ENCODE assay signal across 16 cellular contexts in genomic region chr7:93194368-93194767, GRCh38. TPM values are rescaled to one million over a fixed set of nuclear protein-coding genes. Genes with fewer than 3 reads are reported as not detected.
DNase-seq lines count a peak whose midpoint lies in the region; ATAC-seq and TF ChIP-seq lines count a peak whose summit lies in the region.
"Had no signal": no experiment of that assay in that cellular context is flagged by ENCODE, and none has a peak within 500 bp of the region (broad histone marks: within the 10 kb centered on the region; RNA-seq: fewer than 3 reads in every experiment).

No MANE protein-coding gene starts in this region.

- H3F3A ChIP-seq in SK-N-SH (replicated peaks; ENCODE audit: insufficient read depth), result no peaks in the 10 kb centered on the region

- TF ChIP-seq RAD21 in SK-N-SH (IDR thresholded peaks at IDR 0.05; ENCODE audit: low read length), result no peak

- H3K9me3 ChIP-seq in SK-N-SH (no peaks in the 10 kb centered on the region), left lung (no peaks in the 10 kb centered on the region)
- H3K9me3 ChIP-seq: colonic mucosa had no signal

- no peaks in the 10 kb centered on the region for H3K9me2 ChIP-seq in SK-N-SH

- POLR2A ChIA-PET in SK-N-SH (lab: Yijun Ruan, JAX), result no interaction called here

- H3K9ac ChIP-seq in SK-N-SH, result no peak overlapping the region

- no peaks in the 10 kb centered on the region for H3K79me2 ChIP-seq in SK-N-SH (ENCODE audit: insufficient read depth)

- H3K36me3 ChIP-seq in SK-N-SH (replicated peaks in 1 of 2; ENCODE audit: control insufficient read depth in 1 of 2, insufficient read depth in 2 of 2, low read length in 1 of 2) (no peaks in the 10 kb centered on the region), left lung (no peaks in the 10 kb centered on the region)
- H3K36me3 ChIP-seq: colonic mucosa had no signal

- DNase-seq in A172 (ENCODE audit: low spot score), result peak; percentile 40
- peak; percentile 76 for DNase-seq in H4 (ENCODE audit: low spot score)
- no peak for DNase-seq in SK-N-SH
- peak; percentile 71 for DNase-seq in fibroblast of peridontal ligament (ENCODE audit: extremely low read depth)
- DNase-seq in UCSD-AML1 (lab: John Stamatoyannopoulos, UW; ENCODE audit: unreplicated experiment), result no peak
- DNase-seq in NCI-H69 (lab: John Stamatoyannopoulos, UW), result no peak
- DNase-seq in Right ventricle myocardium inferior (ENCODE audit: missing footprints), result no peak
- no peak for DNase-seq in left lung
- DNase-seq: activated CD4-positive, CD25-positive, alpha-beta regulatory T cell treated with anti-CD3 and anti-CD28 coated beads, Interleukin-2, amount 50 U/mL, for 72 hours; activated naive CD8-positive, alpha-beta T cell treated with anti-CD3 and anti-CD28 coated beads for 36 hours; colonic mucosa; NCI-H2171 treated with DMSO at 0.1 percent for 48 hours had no signal

- no peak overlapping the region for H3K4me2 ChIP-seq in SK-N-SH

- ATAC-seq in Right ventricle myocardium inferior, result no peak
- no peak for ATAC-seq in left lung

- H3K27me3 ChIP-seq in SK-N-SH (ENCODE audit: insufficient read depth), result peaks cover 26% of the 10 kb centered on the region; the same call in 1 of the 2 replicates
- H3K27me3 ChIP-seq in left lung, result no peaks in the 10 kb centered on the region

- H4K20me1 ChIP-seq in SK-N-SH (ENCODE audit: insufficient read depth), result no peaks in the 10 kb centered on the region

- intact Hi-C loops in Right ventricle myocardium inferior (cut with DNase I) (no loop called here), left lung (cut with DNase I) (no loop called here)

- CTCF ChIA-PET in SK-N-SH (lab: Yijun Ruan, JAX), result interaction anchor here (1.0 to 1.4 kb wide), 4 partner anchors 16 to 33 kb away, joined by 3 to 4 read pairs (median 3); no protein-coding TSS in a partner anchor

- peak overlapping the region; percentile 5; the same call in 1 of the 2 replicates for H2AFZ ChIP-seq in SK-N-SH (ENCODE audit: low read depth)

- no peaks in the 10 kb centered on the region; a peak in 1 of 4 replicates for H3K4me1 ChIP-seq in SK-N-SH (ENCODE audit: control insufficient read depth in 1 of 2, insufficient read depth in 2 of 2, low read depth in 1 of 2, low read length in 1 of 2)
- no peaks in the 10 kb centered on the region for H3K4me1 ChIP-seq in left lung
- H3K4me1 ChIP-seq: colonic mucosa had no signal

- TF ChIP-seq CTCF in SK-N-SH (IDR thresholded peaks at IDR 0.05) (no peak), left lung (IDR thresholded peaks at IDR 0.05) (no peak)

- WGBS in SK-N-SH (ENCODE audit: low lambda C conversion rate), result under 1% methylated on average over 3 of the region's 3 CpGs

- H3K4me3 ChIP-seq in SK-N-SH (ENCODE audit: low read depth in 2 of 2, low read length in 1 of 2) (no peak overlapping the region), left lung (no peak overlapping the region)
- H3K4me3 ChIP-seq: colonic mucosa, skin epidermis had no signal

- H3K27ac ChIP-seq in SK-N-SH (ENCODE audit: low read depth in 2 of 2, low read length in 1 of 2), result no peak overlapping the region
- no peak overlapping the region for H3K27ac ChIP-seq in left lung
- H3K27ac ChIP-seq: colonic mucosa, skin epidermis had no signal

- TF ChIP-seq EP300 in SK-N-SH (IDR thresholded peaks at IDR 0.05; ENCODE audit: borderline replicate concordance in 1 of 2, low read depth in 1 of 2, low read length in 1 of 2), result no peak

TF ChIP-seq in SK-N-SH, 30 proteins besides CTCF, POLR2A, EP300 and RAD21:
- TF ChIP-seq YY1 (IDR thresholded peaks at IDR 0.05; ENCODE audit: low read depth), result no peak
- TF ChIP-seq MEF2A (IDR thresholded peaks at IDR 0.05; ENCODE audit: borderline replicate concordance, low read depth), result no peak
- no peak for TF ChIP-seq RCOR1 (IDR thresholded peaks at IDR 0.05; ENCODE audit: low read length)
- TF ChIP-seq TAF1 (IDR thresholded peaks at IDR 0.05; ENCODE audit: borderline replicate concordance, low read depth, low read length), result no peak
- TF ChIP-seq SIN3A (IDR thresholded peaks at IDR 0.05; ENCODE audit: borderline replicate concordance, low read depth, low read length), result no peak
- TF ChIP-seq IRF3 (IDR thresholded peaks at IDR 0.05; ENCODE audit: low read depth, low read length), result no peak
- no peak for TF ChIP-seq MAX (IDR thresholded peaks at IDR 0.05; ENCODE audit: low read depth)
- TF ChIP-seq FOXJ3 (CRISPR knock-in tag; IDR thresholded peaks at IDR 0.05), result no peak
- TF ChIP-seq RFX5 (IDR thresholded peaks at IDR 0.05; ENCODE audit: low read length), result no peak
- TF ChIP-seq SMC3 (IDR thresholded peaks at IDR 0.05; ENCODE audit: low read depth, low read length), result no peak
- no peak for TF ChIP-seq GABPA (IDR thresholded peaks at IDR 0.05; ENCODE audit: low read depth)
- no peak for TF ChIP-seq FOXM1 (IDR thresholded peaks at IDR 0.05; ENCODE audit: low read depth)
- TF ChIP-seq FOSL2 (IDR thresholded peaks at IDR 0.05; ENCODE audit: borderline replicate concordance, low read depth), result no peak
- no peak for TF ChIP-seq RXRA (IDR thresholded peaks at IDR 0.05; ENCODE audit: borderline replicate concordance, low read depth)
- TF ChIP-seq ELF1 (IDR thresholded peaks at IDR 0.05), result no peak
- TF ChIP-seq MXI1 (IDR thresholded peaks at IDR 0.05; ENCODE audit: low read depth, low read length), result no peak

RNA-seq across cellular contexts. Expression of gene HEPACAM2, which starts 31.9 kb away (rescaled TPM):
- not detected in 2 replicates for total RNA-seq in A172 (2014; rRNA removed; shearing (Covaris generic))
- total RNA-seq in H4 (2014; rRNA removed; shearing (Covaris generic)), result not detected in 2 replicates
- not detected in 2 replicates for polyA plus RNA-seq in SK-N-SH (2012; rRNA removed)
- polyA plus RNA-seq in SK-N-SH (2012; cell fraction: cytosol; rRNA removed), result 0.03 TPM in 2 replicates
- 0.04 TPM in 1 of 2 replicates, not detected in the other for polyA plus RNA-seq in SK-N-SH (2012; cell fraction: nucleus; rRNA removed)
- total RNA-seq in Right ventricle myocardium inferior (not detected), left lung (not detected)
- total RNA-seq: A673; activated naive CD8-positive, alpha-beta T cell treated with anti-CD3 and anti-CD28 coated beads for 36 hours; mesenteric fat pad; T-helper 1 cell treated with Interleukin-12 subunit alpha and Interleukin-12 subunit beta and Interleukin-4 antibody, amounts not matched to agents 30 ng/mL and 1 ng/mL, for 36 hours had no signal

RNA-seq across cellular contexts. Expression of gene VPS50, which starts 37.8 kb away (rescaled TPM):
- 54.3 and 56.0 TPM in 2 replicates for total RNA-seq in A172 (2014; rRNA removed; shearing (Covaris generic))
- 17.9 and 25.6 TPM in 2 replicates for total RNA-seq in H4 (2014; rRNA removed; shearing (Covaris generic))
- 9.1 and 12.4 TPM in 2 replicates for polyA plus RNA-seq in SK-N-SH (2012; rRNA removed)
- 11.0 and 12.1 TPM in 2 replicates for polyA plus RNA-seq in SK-N-SH (2012; cell fraction: cytosol; rRNA removed)
- 15.1 and 32.6 TPM in 2 replicates for polyA plus RNA-seq in SK-N-SH (2012; cell fraction: nucleus; rRNA removed)
- total RNA-seq in Right ventricle myocardium inferior (15.5 TPM), left lung (10 to 100 TPM; 28.6 to 28.8 TPM)

RNA-seq across cellular contexts. Expression of gene SAMD9L, which starts 46.2 kb away (rescaled TPM):
- 28.4 and 37.7 TPM in 2 replicates for total RNA-seq in A172 (2014; rRNA removed; shearing (Covaris generic))
- total RNA-seq in H4 (2014; rRNA removed; shearing (Covaris generic)), result 19.3 and 21.2 TPM in 2 replicates
- polyA plus RNA-seq in SK-N-SH (2012; rRNA removed), result 1.8 and 2.2 TPM in 2 replicates
- polyA plus RNA-seq in SK-N-SH (2012; cell fraction: cytosol; rRNA removed), result 2.3 and 2.6 TPM in 2 replicates
- 2.0 and 5.5 TPM in 2 replicates for polyA plus RNA-seq in SK-N-SH (2012; cell fraction: nucleus; rRNA removed)
- total RNA-seq in Right ventricle myocardium inferior (3.8 TPM), left lung (10 to 100 TPM; 32.4 to 42.4 TPM)

Comparison
In these comparisons a context has a peak if more than half of its experiments do, and no peak if none do; other contexts are left out.
1. DNase-seq: peak in A172 (single experiment), H4 (single experiment) and fibroblast of peridontal ligament (single experiment); none in SK-N-SH (single experiment), UCSD-AML1 (single experiment), NCI-H69 (single experiment), Right ventricle myocardium inferior (single experiment) and left lung (0 of 2).